Comparison of ENCODE assay signal across 7 cellular contexts in genomic region chr1:46203738-46204405, GRCh38. TPM values are rescaled to one million over a fixed set of nuclear protein-coding genes. Genes with fewer than 3 reads are reported as not detected.
DNase-seq lines count a peak whose midpoint lies in the region; FAIRE-seq and TF ChIP-seq lines count a peak whose summit lies in the region.

No MANE protein-coding gene starts in this region.

- WGBS in HUES64 = 13% methylated on average over 13 of the region's 14 CpGs

- intact Hi-C loops in kidney (cut with DNase I) = no loop called here

- no peak overlapping the region for H3K27ac ChIP-seq in HUES64 (ENCODE audit: low read depth, low read length)
- H3K27ac ChIP-seq in brain microvascular endothelial cell = no peak overlapping the region
- H3K27ac ChIP-seq in kidney (ENCODE audit: low read depth in 2 of 2, low read length in 2 of 2) = peak overlapping the region; percentile 84 to 93
- H3K27ac ChIP-seq in stomach smooth muscle (ENCODE audit: low read length) = peak overlapping the region; percentile 78

- no peak for FAIRE-seq in kidney (lab: Jason Lieb, UNC)

- in situ Hi-C loops in brain microvascular endothelial cell (cut with HindIII; ENCODE audit: low pct_ligation_motif_present, low sequenced_read_pairs) = no loop called here

- peaks cover 14% of the 10 kb centered on the region for H3K4me1 ChIP-seq in HUES64 (ENCODE audit: insufficient read depth, low read length)
- H3K4me1 ChIP-seq in kidney (ENCODE audit: control insufficient read depth in 1 of 2, insufficient read depth in 1 of 2, low read depth in 1 of 2, low read length in 2 of 2) = peaks cover 3 to 7% of the 10 kb centered on the region in 2 donors
- H3K4me1 ChIP-seq in stomach smooth muscle (ENCODE audit: control insufficient read depth, insufficient read depth, low read length) = peaks cover 33% of the 10 kb centered on the region

- H3K9ac ChIP-seq in HUES64 (ENCODE audit: low read depth, low read length) = peak overlapping the region; percentile 67
- H3K9ac ChIP-seq in kidney (ENCODE audit: low read length in 2 of 2) = peak overlapping the region; percentile 92 to 93
- H3K9ac ChIP-seq in stomach smooth muscle (ENCODE audit: low read length in 2 of 2) = peak overlapping the region; percentile 87 to 89

- no peak for TF ChIP-seq CTCF in brain microvascular endothelial cell (IDR thresholded peaks at IDR 0.05; ENCODE audit: low read depth, low read length, missing control alignments)
- no peak for TF ChIP-seq CTCF in kidney (IDR thresholded peaks at IDR 0.05; ENCODE audit: borderline replicate concordance, extremely low read depth, insufficient read depth)

- H3K36me3 ChIP-seq in HUES64 (ENCODE audit: insufficient read depth, low read length) (no peaks in the 10 kb centered on the region), brain microvascular endothelial cell (replicated peaks) (no peaks in the 10 kb centered on the region), kidney (ENCODE audit: control insufficient read depth in 1 of 2, insufficient read depth in 2 of 2, low read length in 2 of 2) (no peaks in the 10 kb centered on the region), stomach smooth muscle (ENCODE audit: control insufficient read depth in 2 of 2, insufficient read depth in 2 of 2, low read length in 2 of 2) (no peaks in the 10 kb centered on the region), MG63 (no peaks in the 10 kb centered on the region)

- no peaks in the 10 kb centered on the region for H3K9me3 ChIP-seq in HUES64 (ENCODE audit: insufficient read depth, low read depth, low read length)
- no peaks in the 10 kb centered on the region for H3K9me3 ChIP-seq in kidney (ENCODE audit: control insufficient read depth in 1 of 2, low read length in 2 of 2)
- no peaks in the 10 kb centered on the region for H3K9me3 ChIP-seq in stomach smooth muscle (ENCODE audit: control insufficient read depth in 2 of 2, low read length in 2 of 2)
- H3K9me3 ChIP-seq in MG63 = no peaks in the 10 kb centered on the region

- no peak for DNase-seq in brain microvascular endothelial cell
- no peak for DNase-seq in kidney
- DNase-seq in stimulated activated CD4-positive, alpha-beta T cell treated with anti-CD3 and anti-CD28 coated beads, Interleukin-4, amount 100 ng/mL, for 4 hours = no peak
- DNase-seq in MG63 = no peak
- DNase-seq in DMS 273 (lab: John Stamatoyannopoulos, UW; ENCODE audit: unreplicated experiment) = no peak

- H3K27me3 ChIP-seq in HUES64 (ENCODE audit: insufficient read depth, low read length) = no peaks in the 10 kb centered on the region
- H3K27me3 ChIP-seq in brain microvascular endothelial cell (replicated peaks) = no peaks in the 10 kb centered on the region
- no peaks in the 10 kb centered on the region for H3K27me3 ChIP-seq in stomach smooth muscle (ENCODE audit: control insufficient read depth in 1 of 2, insufficient read depth in 2 of 2, low read length in 2 of 2)
- no peaks in the 10 kb centered on the region for H3K27me3 ChIP-seq in MG63

- H3K4me3 ChIP-seq in HUES64 (ENCODE audit: low read length) (peak overlapping the region; percentile 85), brain microvascular endothelial cell (ENCODE audit: low read depth, low read length) (peak overlapping the region; percentile 79), kidney (ENCODE audit: low read length in 2 of 2) (peak overlapping the region; percentile 71 to 85), stomach smooth muscle (ENCODE audit: low read length in 2 of 2) (peak overlapping the region; percentile 98), MG63 (no peak overlapping the region)

RNA-seq across cellular contexts. Expression of gene LURAP1, which starts 0.7 kb away (rescaled TPM):
- 0.85 TPM for polyA plus RNA-seq in HUES64 (2013, experiment 1 of 2)
- polyA plus RNA-seq in HUES64 (2013, experiment 2 of 2) = 1.3 TPM
- total RNA-seq in kidney = 11.2 TPM
- 8.4 TPM for polyA plus RNA-seq in kidney (ENCODE audit: insufficient read depth, low read depth, low replicate concordance)
- total RNA-seq in MG63 (2014; rRNA removed; shearing (Covaris generic); ENCODE audit: low replicate concordance) = 0.16 TPM in 1 of 2 replicates, not detected in the other

RNA-seq across cellular contexts. Expression of gene POMGNT1, which starts 5.6 kb away (rescaled TPM):
- 41.4 TPM for polyA plus RNA-seq in HUES64 (2013, experiment 1 of 2)
- polyA plus RNA-seq in HUES64 (2013, experiment 2 of 2) = 42.2 TPM
- 65.1 TPM for total RNA-seq in kidney
- 129 TPM for polyA plus RNA-seq in kidney (ENCODE audit: insufficient read depth, low read depth, low replicate concordance)
- total RNA-seq in MG63 (2014; rRNA removed; shearing (Covaris generic); ENCODE audit: low replicate concordance) = 69.4 and 89.7 TPM in 2 replicates

RNA-seq across cellular contexts. Expression of gene P3R3URF, which starts 27.6 kb away (rescaled TPM):
- polyA plus RNA-seq in HUES64 (2013, experiment 1 of 2) = not detected
- polyA plus RNA-seq in HUES64 (2013, experiment 2 of 2) = not detected
- total RNA-seq in kidney = not detected
- not detected for polyA plus RNA-seq in kidney (ENCODE audit: insufficient read depth, low read depth, low replicate concordance)
- not detected in 2 replicates for total RNA-seq in MG63 (2014; rRNA removed; shearing (Covaris generic); ENCODE audit: low replicate concordance)

RNA-seq across cellular contexts. Expression of gene TSPAN1, which starts 29.0 kb away (rescaled TPM):
- polyA plus RNA-seq in HUES64 (2013, experiment 1 of 2) = not detected
- polyA plus RNA-seq in HUES64 (2013, experiment 2 of 2) = not detected
- total RNA-seq in kidney = 578 TPM
- 518 TPM for polyA plus RNA-seq in kidney (ENCODE audit: insufficient read depth, low read depth, low replicate concordance)
- total RNA-seq in MG63 (2014; rRNA removed; shearing (Covaris generic); ENCODE audit: low replicate concordance) = not detected in 2 replicates

RNA-seq across cellular contexts. Expression of gene RAD54L, which starts 43.7 kb away (rescaled TPM):
- polyA plus RNA-seq in HUES64 (2013, experiment 1 of 2) = 33.9 TPM
- 31.5 TPM for polyA plus RNA-seq in HUES64 (2013, experiment 2 of 2)
- total RNA-seq in kidney = 1.7 TPM
- polyA plus RNA-seq in kidney (ENCODE audit: insufficient read depth, low read depth, low replicate concordance) = 1.2 TPM
- 3.3 and 15.3 TPM in 2 replicates for total RNA-seq in MG63 (2014; rRNA removed; shearing (Covaris generic); ENCODE audit: low replicate concordance)

Comparison
In these comparisons a context has a peak if more than half of its experiments do, and no peak if none do; other contexts are left out.
1. H3K27ac ChIP-seq: peak in kidney (2 of 2) and stomach smooth muscle (single experiment); none in HUES64 (single experiment) and brain microvascular endothelial cell (single experiment).
2. RNA of gene LURAP1, which starts 0.7 kb away (total RNA-seq): 11.2 TPM in kidney (single experiment); 0.16 TPM in MG63; every median in the first group is over 10 times any median in the second.
3. Peak in every context shown above with its lines, with median percentiles within 50 percentile points of each other: H3K9ac ChIP-seq.